Comparison of ENCODE assay signal across 11 cellular contexts in genomic region chr7:22662490-22663145, GRCh38.
DNase-seq lines count a peak whose midpoint lies in the region; ATAC-seq, FAIRE-seq and TF ChIP-seq lines count a peak whose summit lies in the region.
"Had no signal": no experiment of that assay in that cellular context is flagged by ENCODE, and none has a peak within 500 bp of the region (broad histone marks: within the 10 kb centered on the region; RNA-seq: fewer than 3 reads in every experiment).

No MANE protein-coding gene starts in this region.

- H3K4me3 ChIP-seq in SK-N-SH (ENCODE audit: low read depth in 2 of 2, low read length in 1 of 2) (no peak overlapping the region), RWPE2 (ENCODE audit: severe bottlenecking) (no peak overlapping the region)

- no peak for ATAC-seq in SK-N-SH treated with all-trans-retinoic acid at 6 μM for 48 hours
- ATAC-seq in HG02571 (IDR thresholded peaks at IDR 0.05; ENCODE audit: unreplicated experiment), result peak; percentile 58
- ATAC-seq in RWPE2 (ENCODE audit: low read depth), result no peak

- peak overlapping the region; percentile 7; the same call in 1 of the 2 replicates for H3K9ac ChIP-seq in SK-N-SH

- H3K4me2 ChIP-seq in SK-N-SH, result 0 out of 2 replicates have a peak overlapping the region, but pooled peaks have one; percentile 0

- peak overlapping the region in 1 of 2 experiments; percentile 56; a peak in 2 of 4 replicates for H3K27ac ChIP-seq in SK-N-SH (ENCODE audit: low read depth in 2 of 2, low read length in 1 of 2)
- peak overlapping the region; percentile 15 for H3K27ac ChIP-seq in RWPE2 (ENCODE audit: poor library complexity, severe bottlenecking)

- H3K4me1 ChIP-seq in SK-N-SH (ENCODE audit: control insufficient read depth in 1 of 2, insufficient read depth in 2 of 2, low read depth in 1 of 2, low read length in 1 of 2), result peaks cover 0 to 16% of the 10 kb centered on the region in 2 experiments; a peak in 1 of 4 replicates
- peaks cover 31% of the 10 kb centered on the region for H3K4me1 ChIP-seq in RWPE2 (ENCODE audit: insufficient read depth, poor library complexity, severe bottlenecking)

- H2AFZ ChIP-seq in SK-N-SH (ENCODE audit: low read depth), result no peak overlapping the region

- WGBS in SK-N-SH (ENCODE audit: low lambda C conversion rate), result 27% methylated on average over 2 of the region's 2 CpGs

- H3K36me3 ChIP-seq in SK-N-SH (replicated peaks in 1 of 2; ENCODE audit: control insufficient read depth in 1 of 2, insufficient read depth in 2 of 2, low read length in 1 of 2) (no peaks in the 10 kb centered on the region), RWPE2 (ENCODE audit: low read depth) (no peaks in the 10 kb centered on the region)

- CTCF ChIA-PET in SK-N-SH (lab: Yijun Ruan, JAX), result interaction anchor here (1.6 kb wide), 1 partner anchor 102 kb away, joined by 4 read pairs; no protein-coding TSS in a partner anchor

- no peaks in the 10 kb centered on the region for H4K20me1 ChIP-seq in SK-N-SH (ENCODE audit: insufficient read depth)

- POLR2A ChIA-PET in SK-N-SH (lab: Yijun Ruan, JAX), result no interaction called here

- H3K27me3 ChIP-seq in SK-N-SH (ENCODE audit: insufficient read depth) (peaks cover 4% of the 10 kb centered on the region; the same call in 1 of the 2 replicates), RWPE2 (ENCODE audit: insufficient read depth, poor library complexity, severe bottlenecking) (no peaks in the 10 kb centered on the region)

- TF ChIP-seq RAD21 in SK-N-SH (IDR thresholded peaks at IDR 0.05; ENCODE audit: low read length), result no peak

- no peaks in the 10 kb centered on the region for H3K79me2 ChIP-seq in SK-N-SH (ENCODE audit: insufficient read depth)

- no peak overlapping the region for H3K4me3 Mint-ChIP-seq in osteocyte (ENCODE audit: unreplicated experiment)

- no peaks in the 10 kb centered on the region for H3K9me2 ChIP-seq in SK-N-SH

- H3K27me3 Mint-ChIP-seq in osteocyte (ENCODE audit: unreplicated experiment), result no peaks in the 10 kb centered on the region

- peaks cover 31% of the 10 kb centered on the region for H3K4me1 Mint-ChIP-seq in osteocyte (ENCODE audit: unreplicated experiment)

- H3K9me3 Mint-ChIP-seq in osteocyte (ENCODE audit: unreplicated experiment), result no peaks in the 10 kb centered on the region

- no peak for TF ChIP-seq EP300 in SK-N-SH (IDR thresholded peaks at IDR 0.05; ENCODE audit: borderline replicate concordance in 1 of 2, low read depth in 1 of 2, low read length in 1 of 2)

- DNase-seq in SK-N-SH, result no peak
- DNase-seq in RWPE2 (ENCODE audit: low spot score), result no peak
- DNase-seq in osteocyte (ENCODE audit: extremely low spot score, unreplicated experiment), result no peak
- DNase-seq in AML-193 (lab: John Stamatoyannopoulos, UW), result no peak
- DNase-seq in GM19239 (ENCODE audit: insufficient read length, low spot score), result no peak
- DNase-seq in NCI-H524 (lab: John Stamatoyannopoulos, UW), result no peak
- DNase-seq: cortex of kidney, NCI-H2171 had no signal

- H3K27ac Mint-ChIP-seq in osteocyte (ENCODE audit: unreplicated experiment), result peak overlapping the region; percentile 83

- no peaks in the 10 kb centered on the region for H3K9me3 ChIP-seq in SK-N-SH
- H3K9me3 ChIP-seq in RWPE2 (ENCODE audit: severe bottlenecking), result no peaks in the 10 kb centered on the region

- H3K36me3 Mint-ChIP-seq in osteocyte (ENCODE audit: unreplicated experiment), result no peaks in the 10 kb centered on the region

- peaks cover 18% of the 10 kb centered on the region for H3F3A ChIP-seq in SK-N-SH (replicated peaks; ENCODE audit: insufficient read depth)

- no peak for FAIRE-seq in GM19239 (lab: Jason Lieb, UNC)
- FAIRE-seq: A204.1 had no signal

- TF ChIP-seq CTCF in SK-N-SH (IDR thresholded peaks at IDR 0.05), result no peak
- TF ChIP-seq CTCF in RWPE2 (IDR thresholded peaks at IDR 0.05; ENCODE audit: poor library complexity, severe bottlenecking), result no peak
- TF ChIP-seq CTCF in osteocyte (IDR thresholded peaks at IDR 0.05), result no peak

TF ChIP-seq in SK-N-SH, 30 proteins besides CTCF, POLR2A, EP300 and RAD21 (continues in another document):
- TF ChIP-seq FOXM1 (IDR thresholded peaks at IDR 0.05; ENCODE audit: low read depth) (no peak), YY1 (IDR thresholded peaks at IDR 0.05; ENCODE audit: low read depth) (no peak), MEF2A (IDR thresholded peaks at IDR 0.05; ENCODE audit: borderline replicate concordance, low read depth) (no peak), EZH2phosphoT487 (IDR thresholded peaks at IDR 0.05; ENCODE audit: borderline replicate concordance, low read depth) (no peak), REST (IDR thresholded peaks at IDR 0.05; ENCODE audit: low read depth, low read length) (no peak), JUND (IDR thresholded peaks at IDR 0.05) (no peak), CHD2 (IDR thresholded peaks at IDR 0.05; ENCODE audit: low read length, partially characterized antibody) (no peak), TAF1 (IDR thresholded peaks at IDR 0.05; ENCODE audit: borderline replicate concordance, low read depth, low read length) (no peak)

TF ChIP-seq in SK-N-SH treated with all-trans-retinoic acid at 6 μM for 48 hours, 23 proteins besides CTCF, POLR2A, EP300 and RAD21:
- TF ChIP-seq ZNF70 (CRISPR knock-in tag; IDR thresholded peaks at IDR 0.05) (no peak), OSR1 (CRISPR knock-in tag; IDR thresholded peaks at IDR 0.05) (no peak), PPARA (CRISPR knock-in tag; IDR thresholded peaks at IDR 0.05; ENCODE audit: borderline replicate concordance) (no peak), ZFP3 (CRISPR knock-in tag; IDR thresholded peaks at IDR 0.05) (no peak), ESRRG (CRISPR knock-in tag; IDR thresholded peaks at IDR 0.05) (no peak), SNAI2 (CRISPR knock-in tag; IDR thresholded peaks at IDR 0.05) (no peak), TCF4 (CRISPR knock-in tag; IDR thresholded peaks at IDR 0.05; ENCODE audit: borderline replicate concordance) (no peak), CSDC2 (CRISPR knock-in tag; IDR thresholded peaks at IDR 0.05) (no peak), GLIS3 (CRISPR knock-in tag; IDR thresholded peaks at IDR 0.05) (no peak), TOX (CRISPR knock-in tag; IDR thresholded peaks at IDR 0.05; ENCODE audit: borderline replicate concordance) (no peak), CSRNP3 (CRISPR knock-in tag; IDR thresholded peaks at IDR 0.05) (no peak), RARB (CRISPR knock-in tag; IDR thresholded peaks at IDR 0.05) (no peak), BACH2 (CRISPR knock-in tag; IDR thresholded peaks at IDR 0.05; ENCODE audit: borderline replicate concordance) (no peak)
- TF ChIP-seq, protein P1, sequence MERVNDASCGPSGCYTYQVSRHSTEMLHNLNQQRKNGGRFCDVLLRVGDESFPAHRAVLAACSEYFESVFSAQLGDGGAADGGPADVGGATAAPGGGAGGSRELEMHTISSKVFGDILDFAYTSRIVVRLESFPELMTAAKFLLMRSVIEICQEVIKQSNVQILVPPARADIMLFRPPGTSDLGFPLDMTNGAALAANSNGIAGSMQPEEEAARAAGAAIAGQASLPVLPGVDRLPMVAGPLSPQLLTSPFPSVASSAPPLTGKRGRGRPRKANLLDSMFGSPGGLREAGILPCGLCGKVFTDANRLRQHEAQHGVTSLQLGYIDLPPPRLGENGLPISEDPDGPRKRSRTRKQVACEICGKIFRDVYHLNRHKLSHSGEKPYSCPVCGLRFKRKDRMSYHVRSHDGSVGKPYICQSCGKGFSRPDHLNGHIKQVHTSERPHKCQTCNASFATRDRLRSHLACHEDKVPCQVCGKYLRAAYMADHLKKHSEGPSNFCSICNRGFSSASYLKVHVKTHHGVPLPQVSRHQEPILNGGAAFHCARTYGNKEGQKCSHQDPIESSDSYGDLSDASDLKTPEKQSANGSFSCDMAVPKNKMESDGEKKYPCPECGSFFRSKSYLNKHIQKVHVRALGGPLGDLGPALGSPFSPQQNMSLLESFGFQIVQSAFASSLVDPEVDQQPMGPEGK (CRISPR knock-in tag; IDR thresholded peaks at IDR 0.05; ENCODE audit: borderline replicate concordance), result no peak
- TF ChIP-seq, protein P2, sequence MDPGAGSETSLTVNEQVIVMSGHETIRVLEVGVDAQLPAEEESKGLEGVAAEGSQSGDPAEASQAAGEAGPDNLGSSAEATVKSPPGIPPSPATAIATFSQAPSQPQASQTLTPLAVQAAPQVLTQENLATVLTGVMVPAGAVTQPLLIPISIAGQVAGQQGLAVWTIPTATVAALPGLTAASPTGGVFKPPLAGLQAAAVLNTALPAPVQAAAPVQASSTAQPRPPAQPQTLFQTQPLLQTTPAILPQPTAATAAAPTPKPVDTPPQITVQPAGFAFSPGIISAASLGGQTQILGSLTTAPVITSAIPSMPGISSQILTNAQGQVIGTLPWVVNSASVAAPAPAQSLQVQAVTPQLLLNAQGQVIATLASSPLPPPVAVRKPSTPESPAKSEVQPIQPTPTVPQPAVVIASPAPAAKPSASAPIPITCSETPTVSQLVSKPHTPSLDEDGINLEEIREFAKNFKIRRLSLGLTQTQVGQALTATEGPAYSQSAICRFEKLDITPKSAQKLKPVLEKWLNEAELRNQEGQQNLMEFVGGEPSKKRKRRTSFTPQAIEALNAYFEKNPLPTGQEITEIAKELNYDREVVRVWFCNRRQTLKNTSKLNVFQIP (CRISPR knock-in tag; IDR thresholded peaks at IDR 0.05; ENCODE audit: borderline replicate concordance, low read depth), result no peak
TF ChIP-seq in SK-N-SH treated with all-trans-retinoic acid at 6 μM for 48 hours: peak in this region for 0.
